In genomic region chr7:155795401-155795800, GRCh38 we compare ENCODE assay signal across 13 cellular contexts. TPM values are rescaled to one million over a fixed set of nuclear protein-coding genes. Genes with fewer than 3 reads are reported as not detected.
DNase-seq lines count a peak whose midpoint lies in the region; ATAC-seq and TF ChIP-seq lines count a peak whose summit lies in the region.
"Had no signal": no experiment of that assay in that cellular context is flagged by ENCODE, and none has a peak within 500 bp of the region (broad histone marks: within the 10 kb centered on the region; RNA-seq: fewer than 3 reads in every experiment).

No MANE protein-coding gene starts in this region.

- no peak for TF ChIP-seq CTCF in neural crest cell (conservative IDR thresholded peaks at IDR 0.05)

- ATAC-seq in left cardiac atrium (no peak), Right ventricle myocardium superior (ENCODE audit: poor library complexity) (no peak), GM21360 (IDR thresholded peaks at IDR 0.05; ENCODE audit: unreplicated experiment) (no peak)
- ATAC-seq: GM12878, GM23338 had no signal

- H3K27ac Mint-ChIP-seq in neural crest cell (ENCODE audit: unreplicated experiment): no peak overlapping the region
- H3K27ac Mint-ChIP-seq: CD4-positive, alpha-beta memory T cell; GM23338; H9 had no signal

- H3K4me1 Mint-ChIP-seq in neural crest cell: no peaks in the 10 kb centered on the region
- H3K4me1 Mint-ChIP-seq: CD4-positive, alpha-beta memory T cell; GM23338; H9 had no signal

- peaks cover 5% of the 10 kb centered on the region for H3K36me3 Mint-ChIP-seq in neural crest cell (ENCODE audit: low read depth)
- H3K36me3 Mint-ChIP-seq: CD4-positive, alpha-beta memory T cell had no signal

- intact Hi-C loops in left cardiac atrium (cut with DNase I) (loop anchor here in 1 of 2 donors (10.0 kb wide), 2 partner anchors 969 to 1019 kb away; no protein-coding TSS in a partner anchor), Right ventricle myocardium superior (cut with DNase I) (loop anchor here (5.0 to 10.0 kb wide), 2 partner anchors 677 to 1019 kb away; no protein-coding TSS in a partner anchor)

- DNase-seq in left cardiac atrium (peak; percentile 12), Right ventricle myocardium superior (no peak), ecto neural progenitor cell (ENCODE audit: low spot score) (peak; percentile 43), neural crest cell (ENCODE audit: low read depth, low spot score) (no peak), NCI-H128 (lab: John Stamatoyannopoulos, UW; ENCODE audit: unreplicated experiment) (no peak)
- DNase-seq: BE2C; CD4-positive, alpha-beta memory T cell; DMS79; H9 had no signal

- H3K9me3 Mint-ChIP-seq in neural crest cell: no peaks in the 10 kb centered on the region
- H3K9me3 Mint-ChIP-seq: CD4-positive, alpha-beta memory T cell had no signal

- peaks cover 47% of the 10 kb centered on the region for H3K27me3 Mint-ChIP-seq in neural crest cell (ENCODE audit: low read depth)

- peak overlapping the region; percentile 20 for H3K4me3 Mint-ChIP-seq in neural crest cell
- H3K4me3 Mint-ChIP-seq: CD4-positive, alpha-beta memory T cell; GM23338; H9 had no signal

RNA-seq across cellular contexts. Expression of gene SHH, which starts 16.9 kb away (rescaled TPM):
- total RNA-seq in left cardiac atrium: not detected
- total RNA-seq in Right ventricle myocardium superior: not detected
- not detected in 2 replicates for total RNA-seq in neural crest cell
- total RNA-seq: CD4-positive, alpha-beta memory T cell; G401; GM12878; GM23338 had no signal

Comparison
In these comparisons a context has a peak if more than half of its experiments do, and no peak if none do; other contexts are left out.
1. DNase-seq: peak in left cardiac atrium (single experiment) and ecto neural progenitor cell (single experiment); none in Right ventricle myocardium superior (single experiment), neural crest cell (single experiment) and NCI-H128 (single experiment).